In genomic region chr15:26771168-26771916, GRCh38 we compare ENCODE assay signal across 9 cellular contexts. TPM values are rescaled to one million over a fixed set of nuclear protein-coding genes. Genes with fewer than 3 reads are reported as not detected.
DNase-seq lines count a peak whose midpoint lies in the region; TF ChIP-seq lines count a peak whose summit lies in the region.
"Had no signal": no experiment of that assay in that cellular context is flagged by ENCODE, and none has a peak within 500 bp of the region (broad histone marks: within the 10 kb centered on the region; RNA-seq: fewer than 3 reads in every experiment).

No MANE protein-coding gene starts in this region.

- H3K14ac ChIP-seq in H9 (ENCODE audit: insufficient read depth, low read length): no peak overlapping the region

- H2AFZ ChIP-seq in H9 (ENCODE audit: low read length) (no peak overlapping the region), parathyroid adenoma (peak overlapping the region; percentile 50)

- no CpG with 5 or more reads among the region's 29 CpGs for WGBS in H9 (ENCODE audit: extremely low coverage, insufficient read length, low lambda C conversion rate)
- 8 to 13% (median 9%) methylated on average over 23 to 29 of the region's 29 CpGs for WGBS in spleen, 5 donors

- H4K20me1 ChIP-seq in H9 (ENCODE audit: control insufficient read depth, insufficient read depth, insufficient read length): no peaks in the 10 kb centered on the region

- H3K27ac Mint-ChIP-seq in H9: peak overlapping the region; percentile 78 to 94 (median 81); a peak in 6 of 7 replicates

- no peak overlapping the region for H2BK120ac ChIP-seq in H9 (ENCODE audit: low read depth, low read length, poor library complexity, severe bottlenecking)

- no peak overlapping the region for H2BK20ac ChIP-seq in H9 (ENCODE audit: low read depth, low read length, poor library complexity, severe bottlenecking)

- no peak overlapping the region for H3K27ac ChIP-seq in H9 (ENCODE audit: insufficient read length, low read depth, low read length)
- H3K27ac ChIP-seq in right atrium auricular region: peak overlapping the region in 1 of 2 donors; percentile 53
- H3K27ac ChIP-seq in parathyroid adenoma: no peak overlapping the region
- H3K27ac ChIP-seq in spleen: no peak overlapping the region
- H3K27ac ChIP-seq: neutrophil had no signal

- no peak overlapping the region for H2BK15ac ChIP-seq in H9 (ENCODE audit: low read depth, low read length)

- no peak overlapping the region for H2BK12ac ChIP-seq in H9 (ENCODE audit: insufficient read length, low read depth, low read length)

- H4K91ac ChIP-seq in H9 (ENCODE audit: insufficient read length, low read depth, low read length): no peak overlapping the region

- peaks cover 16% of the 10 kb centered on the region; the same call in 1 of the 2 replicates for H3K4me1 ChIP-seq in H9 (ENCODE audit: insufficient read depth, low read length)
- peaks cover 0 to 20% of the 10 kb centered on the region in 2 donors for H3K4me1 ChIP-seq in right atrium auricular region
- H3K4me1 ChIP-seq in parathyroid adenoma: no peaks in the 10 kb centered on the region
- H3K4me1 ChIP-seq in spleen: peaks cover 0 to 24% (median 12%) of the 10 kb centered on the region in 6 donors

- intact Hi-C loops in spleen (cut with DNase I; ENCODE audit: low total_unique reads): no loop called here

- H3K9me3 ChIP-seq in H9 (ENCODE audit: control insufficient read depth, low read depth, low read length) (no peaks in the 10 kb centered on the region), right atrium auricular region (no peaks in the 10 kb centered on the region), parathyroid adenoma (ENCODE audit: control insufficient read depth, low read length) (no peaks in the 10 kb centered on the region), spleen (peaks cover 0 to 20% (median 0%) of the 10 kb centered on the region in 8 donors)
- H3K9me3 ChIP-seq: neutrophil had no signal

- no peak overlapping the region for H3T11ph ChIP-seq in H9 (ENCODE audit: low read length)

- H3K4me3 ChIP-seq in right atrium auricular region (peak overlapping the region; percentile 49 to 62), parathyroid adenoma (ENCODE audit: low read depth, low read length) (no peak overlapping the region), spleen (peak overlapping the region in 4 of 8 donors; percentile 27 to 64 (median 34))

- H3K79me2 ChIP-seq in H9 (ENCODE audit: insufficient read depth, low read length): peaks cover 7% of the 10 kb centered on the region; the same call in 1 of the 2 replicates
- no peaks in the 10 kb centered on the region for H3K79me2 ChIP-seq in parathyroid adenoma

- TF ChIP-seq CTCF in H9 (conservative IDR thresholded peaks at IDR 0.05) (no peak), right atrium auricular region (IDR thresholded peaks at IDR 0.05) (no peak), parathyroid adenoma (IDR thresholded peaks at IDR 0.05) (no peak), GM10248 (IDR thresholded peaks at IDR 0.05; ENCODE audit: control extremely low read depth, extremely low read depth, low read depth, missing control alignments) (no peak), spleen (IDR thresholded peaks at IDR 0.05 in 8 of 11, conservative IDR thresholded peaks at IDR 0.05 in 3 of 11) (no peak)

- DNase-seq in H9 (peak; percentile 86), SHP77 (lab: John Stamatoyannopoulos, UW) (peak; percentile 40 to 45), right atrium auricular region (ENCODE audit: low spot score) (no peak), GM10248 (ENCODE audit: extremely low spot score) (no peak), glomerular visceral epithelial cell (ENCODE audit: extremely low spot score) (no peak), spleen (no peak), NCI-H226 (no peak)

- H3K4me3 Mint-ChIP-seq in H9: peak overlapping the region; percentile 86 to 90

- H3K36me3 ChIP-seq in right atrium auricular region (no peaks in the 10 kb centered on the region), parathyroid adenoma (ENCODE audit: control insufficient read depth, insufficient read depth, low read length) (no peaks in the 10 kb centered on the region), spleen (no peaks in the 10 kb centered on the region)
- H3K36me3 ChIP-seq: neutrophil had no signal

- H3K36me3 Mint-ChIP-seq in H9 (ENCODE audit: insufficient read depth in 1 of 3, low read depth in 3 of 3): peaks cover 4 to 25% (median 12%) of the 10 kb centered on the region in 3 experiments; a peak in 6 of 7 replicates

- no peak overlapping the region for H3K18ac ChIP-seq in H9 (ENCODE audit: insufficient read length, low read depth, low read length)

- H3K27me3 ChIP-seq in H9 (ENCODE audit: insufficient read depth, low read length): no peaks in the 10 kb centered on the region
- no peaks in the 10 kb centered on the region for H3K27me3 ChIP-seq in right atrium auricular region
- no peaks in the 10 kb centered on the region for H3K27me3 ChIP-seq in parathyroid adenoma (ENCODE audit: control insufficient read depth, insufficient read depth, low read length)
- H3K27me3 ChIP-seq in spleen (replicated peaks in 1 of 7): peaks cover 4 to 83% (median 40%) of the 10 kb centered on the region in 7 donors

- peaks cover 65 to 70% of the 10 kb centered on the region in 2 experiments for H3K4me1 Mint-ChIP-seq in H9

- 0 out of 5 replicates have a peak, but pooled peaks cover 0 to 2% of the 10 kb centered on the region in 2 experiments for H3K9me3 Mint-ChIP-seq in H9

- H3K4ac ChIP-seq in H9 (ENCODE audit: low read depth, low read length): no peak overlapping the region

- no peak overlapping the region for H3K23ac ChIP-seq in H9 (ENCODE audit: insufficient read length, low read depth, low read length)

- H3K4me2 ChIP-seq in H9 (ENCODE audit: insufficient read depth, insufficient read length, low read length): peak overlapping the region; percentile 32
- peak overlapping the region; percentile 69 for H3K4me2 ChIP-seq in parathyroid adenoma (ENCODE audit: low read length)

- no peak overlapping the region for H4K8ac ChIP-seq in H9 (replicated peaks; ENCODE audit: insufficient read length, low read depth, low read length)

- no peak overlapping the region for H4K5ac ChIP-seq in H9 (ENCODE audit: insufficient read length, low read depth, low read length)

- no peaks in the 10 kb centered on the region for H3K79me1 ChIP-seq in H9 (ENCODE audit: insufficient read depth, low read depth, low read length, poor library complexity, severe bottlenecking)

- CTCF ChIA-PET in GM10248 (lab: Yijun Ruan, JAX): no interaction called here

- 0 out of 2 replicates have a peak, but pooled peaks cover 3% of the 10 kb centered on the region for H3K27me3 Mint-ChIP-seq in H9 (ENCODE audit: low read depth)

- TF ChIP-seq POLR2A in spleen (IDR thresholded peaks at IDR 0.05): no peak

- H3K56ac ChIP-seq in H9 (ENCODE audit: insufficient read length, low read depth, low read length): no peak overlapping the region

- H2BK5ac ChIP-seq in H9 (ENCODE audit: insufficient read length, low read length): no peak overlapping the region

- no peak overlapping the region for H2AK5ac ChIP-seq in H9 (ENCODE audit: insufficient read length, low read length)

- H3K9ac ChIP-seq in H9 (ENCODE audit: extremely low read depth, insufficient read length, low read length): no peak overlapping the region
- H3K9ac ChIP-seq in parathyroid adenoma: no peak overlapping the region

- peaks cover 10% of the 10 kb centered on the region for H3K23me2 ChIP-seq in H9 (ENCODE audit: insufficient read length, low read depth, low read length, poor library complexity, severe bottlenecking)

- POLR2A ChIA-PET in GM10248 (lab: Yijun Ruan, JAX): no interaction called here

RNA-seq across cellular contexts. Expression of gene GABRB3, which starts 1.5 kb away (rescaled TPM):
- total RNA-seq in H9 (2021) (98.2 and 112 TPM in 2 replicates), right atrium auricular region (10 to 100 TPM; 12.9 to 20.9 TPM), spleen (1 to 10 TPM in 6 of 7 donors, under 1 TPM in 1; 0.83 to 7.0 (median 1.9) TPM)
- under 1 TPM; 0.09 to 0.29 (median 0.14) TPM for polyA plus RNA-seq in spleen

Comparison
In these comparisons a context has a peak if more than half of its experiments do, and no peak if none do; other contexts are left out.
1. DNase-seq: peak in H9 (single experiment) and SHP77 (2 of 2); none in right atrium auricular region (single experiment), GM10248 (single experiment), glomerular visceral epithelial cell (single experiment), spleen (single experiment) and NCI-H226 (single experiment).